Comparison of ENCODE assay signal across 1 cellular context in genomic region chr1:244451951-244452795, GRCh38.
A peak's percentile ranks its signal among the peaks of the same experiment; 100 is the strongest.
TF ChIP-seq lines count a peak whose summit lies in the region.

No MANE protein-coding gene starts in this region.

TF ChIP-seq in K562, 482 proteins besides CTCF, POLR2A, EP300 and RAD21 (continued from another document and continues in another):
- TF ChIP-seq HBP1 (CRISPR knock-in tag; IDR thresholded peaks at IDR 0.05) (0 out of 2 replicates have a peak, but pooled peaks have one; percentile 48), PREB (CRISPR knock-in tag; IDR thresholded peaks at IDR 0.05) (0 out of 2 replicates have a peak, but pooled peaks have one; percentile 20), FOSL1 (tag; conservative IDR thresholded peaks at IDR 0.05) (no peak; the same call in 1 of the 2 replicates), ZBTB11 (CRISPR knock-in tag; IDR thresholded peaks at IDR 0.05) (peak in 1 of 3 experiments; percentile 57; a peak in 1 of 6 replicates), GTF2F1 (IDR thresholded peaks at IDR 0.05; ENCODE audit: low read depth, low read length) (peak; percentile 74; the same call in 1 of the 2 replicates), NR2F6 (CRISPR knock-in tag; IDR thresholded peaks at IDR 0.05) (no peak), FOXA3 (CRISPR knock-in tag; conservative IDR thresholded peaks at IDR 0.05 in 1 of 2, IDR thresholded peaks at IDR 0.05 in 1 of 2) (no peak), NCOR1 (IDR thresholded peaks at IDR 0.05) (peak; percentile 34), CUX1 (CRISPR knock-in tag; IDR thresholded peaks at IDR 0.05) (peak; percentile 55; the same call in 1 of the 2 replicates), DIDO1 (tag; IDR thresholded peaks at IDR 0.05; ENCODE audit: low read depth) (peak; percentile 88), CC2D1A (IDR thresholded peaks at IDR 0.05) (no peak), THRB (CRISPR knock-in tag; conservative IDR thresholded peaks at IDR 0.05) (no peak), SAFB2 (IDR thresholded peaks at IDR 0.05; ENCODE audit: borderline replicate concordance, low read depth, low read length, severe bottlenecking) (no peak), ZNF436 (CRISPR knock-in tag; IDR thresholded peaks at IDR 0.05) (no peak), GMEB1 (CRISPR knock-in tag; IDR thresholded peaks at IDR 0.05) (peak; percentile 96), ZKSCAN1 (IDR thresholded peaks at IDR 0.05; ENCODE audit: low read depth, low read length) (0 out of 2 replicates have a peak, but pooled peaks have one; percentile 33), EWSR1 (IDR thresholded peaks at IDR 0.05; ENCODE audit: borderline replicate concordance, low read depth, partially characterized antibody) (no peak), ZNF12 (CRISPR knock-in tag; IDR thresholded peaks at IDR 0.05) (no peak), SMC3 (conservative IDR thresholded peaks at IDR 0.05; ENCODE audit: insufficient read depth, low read depth, low read length) (peak; percentile 29), STAT5A (IDR thresholded peaks at IDR 0.05; ENCODE audit: borderline replicate concordance, low read length) (peak; percentile 56; the same call in 1 of the 2 replicates), ZEB2 (IDR thresholded peaks at IDR 0.05) (no peak), DLX4 (CRISPR knock-in tag; IDR thresholded peaks at IDR 0.05) (no peak), XRCC5 (IDR thresholded peaks at IDR 0.05; ENCODE audit: low read depth, low read length) (peak; percentile 52), SMARCB1 (IDR thresholded peaks at IDR 0.05; ENCODE audit: insufficient read length, low read depth) (no peak), BCOR (IDR thresholded peaks at IDR 0.05) (no peak), ZNF518B (CRISPR knock-in tag; IDR thresholded peaks at IDR 0.05) (no peak), ZNF232 (CRISPR knock-in tag; IDR thresholded peaks at IDR 0.05) (no peak), NR2C2 (CRISPR knock-in tag; IDR thresholded peaks at IDR 0.05) (no peak), NR2C2 (tag; IDR thresholded peaks at IDR 0.05) (peak; percentile 91), DEAF1 (CRISPR knock-in tag; IDR thresholded peaks at IDR 0.05) (no peak), FOXK2 (conservative IDR thresholded peaks at IDR 0.05 in 1 of 2, IDR thresholded peaks at IDR 0.05 in 1 of 2; ENCODE audit: low read depth in 2 of 2) (peak; percentile 72), SFPQ (IDR thresholded peaks at IDR 0.05; ENCODE audit: low read depth, low read length) (no peak), MLX (CRISPR knock-in tag; conservative IDR thresholded peaks at IDR 0.05) (no peak)
